Comparison of ENCODE assay signal across 29 cellular contexts in the genomic region with DNA sequence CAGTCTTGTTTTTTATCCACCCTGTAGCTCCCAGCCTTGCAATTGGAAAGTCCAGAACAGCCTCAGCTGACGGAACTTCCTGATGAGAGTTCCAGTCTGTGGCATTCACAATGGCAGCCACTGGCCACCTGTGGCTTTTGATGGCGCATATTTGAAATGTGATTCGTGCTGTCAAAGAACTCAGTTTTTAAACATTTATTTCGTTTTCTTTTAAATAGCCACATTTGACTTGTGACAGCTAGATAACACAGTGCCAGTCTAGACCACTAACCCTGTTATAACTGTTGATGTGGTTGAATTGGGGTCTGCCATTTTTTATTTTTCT.
A peak's percentile ranks its signal among the peaks of the same experiment; 100 is the strongest.
DNase-seq lines count a peak whose midpoint lies in the region; ATAC-seq and TF ChIP-seq lines count a peak whose summit lies in the region.
"Had no signal": no experiment of that assay in that cellular context is flagged by ENCODE, and none has a peak within 500 bp of the region (broad histone marks: within the 10 kb centered on the region; RNA-seq: fewer than 3 reads in every experiment).

No MANE protein-coding gene starts in this region.

- no peak overlapping the region for H3K27ac ChIP-seq in HEK293 (ENCODE audit: extremely low read depth, low read depth, low read length)
- peak overlapping the region; percentile 38; the same call in 1 of the 2 replicates for H3K27ac ChIP-seq in VCaP
- peak overlapping the region; percentile 89 to 94 for H3K27ac ChIP-seq in tibial artery
- H3K27ac ChIP-seq in OCI-LY7 (ENCODE audit: low read depth, low read length, poor library complexity, severe bottlenecking) = no peak overlapping the region
- H3K27ac ChIP-seq: cardiac muscle cell, colonic mucosa, hepatocyte, neutrophil, psoas muscle, skin epidermis had no signal

- POLR2A ChIA-PET in HEK293 (lab: Yijun Ruan, JAX) (no interaction called here), OCI-LY7 (lab: Charles Lee) (no interaction called here), T-cell (lab: Charles Lee) (interaction anchor here in 1 of 2 donors (0.6 kb wide), 1 partner anchor 13 kb away, joined by 3 read pairs; no protein-coding TSS in a partner anchor)

- no peaks in the 10 kb centered on the region for H3K27me3 ChIP-seq in tibial artery
- H3K27me3 ChIP-seq: cardiac muscle cell, colonic mucosa, hepatocyte, neutrophil had no signal

- H3K4me3 Mint-ChIP-seq in naive B cell = peak overlapping the region in 1 of 8 donors; percentile 10
- H3K4me3 Mint-ChIP-seq in T-cell = no peak overlapping the region
- H3K4me3 Mint-ChIP-seq: activated B cell treated with CpG ODN at 0.5 μM for 24 hours; activated T-helper 1 cell treated with anti-CD3 and anti-CD28 coated beads, Interleukin-12 subunit alpha, Interleukin-12 subunit beta, Interleukin-2, Interleukin-4 antibody, amounts not matched to agents 30 ng/mL and 10 ng/mL and 1 ng/mL, durations not matched to agents 14 hours and 24 hours and 36 hours; CD8-positive, alpha-beta memory T cell had no signal

- ATAC-seq in naive B cell (ENCODE audit: low read depth in 2 of 2) (no peak), T-cell (replicated peaks in 1 of 4) (no peak)
- ATAC-seq: left cardiac atrium, psoas muscle had no signal

- no peaks in the 10 kb centered on the region for H3K9me2 ChIP-seq in OCI-LY7 (ENCODE audit: insufficient read depth, low read length)

- TF ChIP-seq CTCF in HEK293 (tag by site-specific recombination; IDR thresholded peaks at IDR 0.05) (no peak), VCaP (conservative IDR thresholded peaks at IDR 0.05) (no peak), tibial artery (IDR thresholded peaks at IDR 0.05) (no peak), OCI-LY7 (conservative IDR thresholded peaks at IDR 0.05; ENCODE audit: low read length) (no peak)

- H3K27me3 Mint-ChIP-seq in naive B cell (no peaks in the 10 kb centered on the region), T-cell (no peaks in the 10 kb centered on the region)
- H3K27me3 Mint-ChIP-seq: activated B cell treated with CpG ODN at 0.5 μM for 24 hours; CD8-positive, alpha-beta memory T cell had no signal

- no peak for DNase-seq in naive B cell
- no peak for DNase-seq in tibial artery
- no peak for DNase-seq in NCI-H748 treated with DMSO at 0.1 percent for 48 hours (lab: John Stamatoyannopoulos, UW)
- DNase-seq in OCI-LY7 (ENCODE audit: low spot score) = no peak
- no peak for DNase-seq in T-cell
- DNase-seq: activated B cell treated with CpG ODN at 0.5 μM for 24 hours; activated CD4-positive, alpha-beta T cell treated with anti-CD3 and anti-CD28 coated beads, Interleukin-2, amount 50 U/mL, for 48 hours; activated naive CD4-positive, alpha-beta T cell treated with anti-CD3 and anti-CD28 coated beads, Interleukin-2, amount 50 U/mL, for 16 hours; amniotic stem cell; NCI-H1092 treated with DMSO at 0.1 percent for 48 hours; NCI-H187; NCI-H2171; NCI-H524; NK-92 treated with Interleukin-12 subunit alpha and Interleukin-12 subunit beta, amount 100 ng/mL, for 24 hours; SIG-M5; stimulated activated CD4-positive, alpha-beta T cell treated with anti-CD3 and anti-CD28 coated beads, Interleukin-2, amount 100 ng/mL, for 24 hours; substantia nigra; SW 1271 had no signal

- H3K36me3 ChIP-seq in HEK293 (ENCODE audit: control insufficient read depth in 2 of 2, insufficient read depth in 1 of 2, low read length in 2 of 2) (no peaks in the 10 kb centered on the region), tibial artery (no peaks in the 10 kb centered on the region), OCI-LY7 (ENCODE audit: insufficient read depth, low read length) (no peaks in the 10 kb centered on the region)
- H3K36me3 ChIP-seq: colonic mucosa, neutrophil had no signal

- H2AFZ ChIP-seq in OCI-LY7 (ENCODE audit: low read length) = no peak overlapping the region
- H2AFZ ChIP-seq: hepatocyte had no signal

- H3K4me2 ChIP-seq in OCI-LY7 (ENCODE audit: low read length) = no peak overlapping the region
- H3K4me2 ChIP-seq: hepatocyte had no signal

- H3K4me1 ChIP-seq in HEK293 (ENCODE audit: control insufficient read depth, insufficient read depth, low read length) = no peaks in the 10 kb centered on the region
- H3K4me1 ChIP-seq in tibial artery = peaks cover 10 to 84% (median 59%) of the 10 kb centered on the region in 4 donors
- no peaks in the 10 kb centered on the region for H3K4me1 ChIP-seq in OCI-LY7 (ENCODE audit: insufficient read depth, low read length, poor library complexity, severe bottlenecking)

- H3K9me3 Mint-ChIP-seq in naive B cell (peaks cover 0 to 4% (median 0%) of the 10 kb centered on the region in 7 donors), T-cell (no peaks in the 10 kb centered on the region)
- H3K9me3 Mint-ChIP-seq: activated B cell treated with CpG ODN at 0.5 μM for 24 hours; activated T-helper 1 cell treated with anti-CD3 and anti-CD28 coated beads, Interleukin-12 subunit alpha, Interleukin-12 subunit beta, Interleukin-2, Interleukin-4 antibody, amounts not matched to agents 30 ng/mL and 10 ng/mL and 1 ng/mL, durations not matched to agents 14 hours and 24 hours and 36 hours; CD8-positive, alpha-beta memory T cell had no signal

- peaks cover 35 to 62% (median 54%) of the 10 kb centered on the region in 3 donors for H3K4me1 Mint-ChIP-seq in naive B cell
- H3K4me1 Mint-ChIP-seq in T-cell = peaks cover 35 to 40% (median 39%) of the 10 kb centered on the region in 3 donors

- BruUV-seq in OCI-LY7 (replicated peaks; lab: Mats Ljungman, UMichigan) = no TSS peak

- intact Hi-C loops in tibial artery (cut with DNase I; ENCODE audit: low total_unique reads) = loop anchor here (5.0 to 10.0 kb wide), 3 partner anchors 60 to 128 kb away; a partner anchor contains a TSS
- intact Hi-C loops in OCI-LY7 (cut with micrococcal nuclease; ENCODE audit: unreplicated experiment) = loop anchor here (5.0 kb wide), 2 partner anchors 63 to 248 kb away; no protein-coding TSS in a partner anchor

- no peaks in the 10 kb centered on the region; the same call in 1 of the 2 replicates for H4K20me1 ChIP-seq in OCI-LY7 (ENCODE audit: insufficient read depth, low read length)

- H3K9me3 ChIP-seq in HEK293 (ENCODE audit: control insufficient read depth, insufficient read depth, low read depth, low read length) = no peaks in the 10 kb centered on the region
- H3K9me3 ChIP-seq in tibial artery = no peaks in the 10 kb centered on the region
- H3K9me3 ChIP-seq in OCI-LY7 (ENCODE audit: low read length) = no peaks in the 10 kb centered on the region
- H3K9me3 ChIP-seq: colonic mucosa, neutrophil, psoas muscle had no signal

- CTCF ChIA-PET in HEK293 (lab: Yijun Ruan, JAX) (interaction anchor here (1.1 to 1.3 kb wide), 3 partner anchors 68 to 183 kb away, joined by 3 read pairs; no protein-coding TSS in a partner anchor), OCI-LY7 (lab: Charles Lee; ENCODE audit: unreplicated experiment) (no interaction called here), T-cell (lab: Charles Lee) (interaction anchor here in 1 of 2 donors (0.6 to 0.7 kb wide), 2 partner anchors 176 to 180 kb away, joined by 3 to 5 read pairs; no protein-coding TSS in a partner anchor)

- H3K79me2 ChIP-seq in OCI-LY7 (ENCODE audit: insufficient read depth, low read depth, low read length) = no peaks in the 10 kb centered on the region

- H3K27ac Mint-ChIP-seq in naive B cell (peak overlapping the region in 5 of 6 donors; percentile 75 to 91 (median 84)), T-cell (peak overlapping the region in 1 of 2 donors; percentile 14)
- H3K27ac Mint-ChIP-seq: activated B cell treated with CpG ODN at 0.5 μM for 24 hours; activated T-helper 1 cell treated with anti-CD3 and anti-CD28 coated beads, Interleukin-12 subunit alpha, Interleukin-12 subunit beta, Interleukin-2, Interleukin-4 antibody, amounts not matched to agents 30 ng/mL and 10 ng/mL and 1 ng/mL, durations not matched to agents 14 hours and 24 hours and 36 hours; CD8-positive, alpha-beta memory T cell had no signal

- H3K36me3 Mint-ChIP-seq in naive B cell (peaks cover 4 to 6% of the 10 kb centered on the region in 2 donors), T-cell (no peaks in the 10 kb centered on the region)
- H3K36me3 Mint-ChIP-seq: CD8-positive, alpha-beta memory T cell had no signal

- no peak overlapping the region for H3K4me3 ChIP-seq in HEK293 (ENCODE audit: low read depth, low read length)
- no peak overlapping the region for H3K4me3 ChIP-seq in tibial artery
- H3K4me3 ChIP-seq in OCI-LY7 (ENCODE audit: low read depth, low read length, poor library complexity, severe bottlenecking) = no peak overlapping the region
- H3K4me3 ChIP-seq: cardiac muscle cell, colonic mucosa, hepatocyte, psoas muscle, skin epidermis had no signal

TF ChIP-seq in HEK293, 187 proteins besides CTCF, POLR2A, EP300 and RAD21 (continues in another document):
- TF ChIP-seq ZFP3 (tag by site-specific recombination; IDR thresholded peaks at IDR 0.05; ENCODE audit: low read depth) (no peak), SCRT2 (tag by site-specific recombination; IDR thresholded peaks at IDR 0.05) (0 out of 2 replicates have a peak, but pooled peaks have one; percentile 53), ZNF248 (tag by site-specific recombination; IDR thresholded peaks at IDR 0.05) (no peak), OSR2 (tag by site-specific recombination; IDR thresholded peaks at IDR 0.05) (no peak), ZNF529 (tag by site-specific recombination; IDR thresholded peaks at IDR 0.05; ENCODE audit: insufficient replicate concordance) (no peak), ZNF423 (tag by site-specific recombination; IDR thresholded peaks at IDR 0.05) (no peak), ZNF600 (tag by site-specific recombination; IDR thresholded peaks at IDR 0.05) (0 out of 2 replicates have a peak, but pooled peaks have one; percentile 25), ZNF521 (tag by site-specific recombination; IDR thresholded peaks at IDR 0.05) (no peak), ZNF133 (tag by site-specific recombination; IDR thresholded peaks at IDR 0.05) (no peak), ZNF37A (tag by site-specific recombination; IDR thresholded peaks at IDR 0.05) (no peak), RBAK (tag by site-specific recombination; IDR thresholded peaks at IDR 0.05) (no peak), GLIS2 (tag by site-specific recombination; IDR thresholded peaks at IDR 0.05) (no peak), SCRT1 (tag by site-specific recombination; IDR thresholded peaks at IDR 0.05; ENCODE audit: borderline replicate concordance) (no peak)
- TF ChIP-seq, protein P1, sequence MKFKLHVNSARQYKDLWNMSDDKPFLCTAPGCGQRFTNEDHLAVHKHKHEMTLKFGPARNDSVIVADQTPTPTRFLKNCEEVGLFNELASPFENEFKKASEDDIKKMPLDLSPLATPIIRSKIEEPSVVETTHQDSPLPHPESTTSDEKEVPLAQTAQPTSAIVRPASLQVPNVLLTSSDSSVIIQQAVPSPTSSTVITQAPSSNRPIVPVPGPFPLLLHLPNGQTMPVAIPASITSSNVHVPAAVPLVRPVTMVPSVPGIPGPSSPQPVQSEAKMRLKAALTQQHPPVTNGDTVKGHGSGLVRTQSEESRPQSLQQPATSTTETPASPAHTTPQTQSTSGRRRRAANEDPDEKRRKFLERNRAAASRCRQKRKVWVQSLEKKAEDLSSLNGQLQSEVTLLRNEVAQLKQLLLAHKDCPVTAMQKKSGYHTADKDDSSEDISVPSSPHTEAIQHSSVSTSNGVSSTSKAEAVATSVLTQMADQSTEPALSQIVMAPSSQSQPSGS (tag by site-specific recombination; IDR thresholded peaks at IDR 0.05; ENCODE audit: low read depth) = no peak

Comparison
In these comparisons a context has a peak if more than half of its experiments do, and no peak if none do; other contexts are left out.
1. H3K27ac ChIP-seq: peak in VCaP (single experiment) and tibial artery (2 of 2); none in HEK293 (single experiment) and OCI-LY7 (single experiment).